8 cellular contexts compared by ENCODE assay signal in genomic region chr5:69188811-69189161, GRCh38. TPM values are rescaled to one million over a fixed set of nuclear protein-coding genes. Genes with fewer than 3 reads are reported as not detected.
DNase-seq lines count a peak whose midpoint lies in the region; TF ChIP-seq lines count a peak whose summit lies in the region.

No MANE protein-coding gene starts in this region.

- peak overlapping the region; percentile 97 for H3K27ac Mint-ChIP-seq in activated CD4-positive, alpha-beta T cell treated with anti-CD3 and anti-CD28 coated beads, Interleukin-2, amount 10 ng/mL, durations not matched to agents 24 days and 14 days
- H3K27ac Mint-ChIP-seq in activated naive CD8-positive, alpha-beta T cell: peak overlapping the region; percentile 77

- peak overlapping the region in 2 of 3 donors; percentile 75 to 98 for H3K4me3 ChIP-seq in thyroid gland (replicated peaks in 1 of 3)

- no peak for TF ChIP-seq CTCF in thyroid gland (IDR thresholded peaks at IDR 0.05)

- no peaks in the 10 kb centered on the region for H3K9me3 ChIP-seq in thyroid gland

- no peak for TF ChIP-seq POLR2A in thyroid gland (IDR thresholded peaks at IDR 0.05)

- intact Hi-C loops in activated CD4-positive, alpha-beta T cell treated with anti-CD3 and anti-CD28 coated beads, Interleukin-2, amount 10 ng/mL, durations not matched to agents 24 days and 14 days (cut with micrococcal nuclease): loop anchor here (1.0 kb wide), 6 partner anchors 21 to 181 kb away; partner anchors contain the start of genes AK6, CCDC125, CCNB1 and CDK7
- intact Hi-C loops in thyroid gland (cut with DNase I): no loop called here

- H3K27me3 ChIP-seq in layer of hippocampus (ENCODE audit: control insufficient read depth, insufficient read depth, low read length) (no peaks in the 10 kb centered on the region), thyroid gland (no peaks in the 10 kb centered on the region)

- H3K27ac ChIP-seq in layer of hippocampus (ENCODE audit: low read depth, low read length) (peak overlapping the region; percentile 16), thyroid gland (peak overlapping the region in 1 of 3 donors; percentile 65)

- no peaks in the 10 kb centered on the region for H3K36me3 ChIP-seq in thyroid gland

- WGBS in thyroid gland, 2 donors: 20% methylated on average over 8 of the region's 8 CpGs

- no peak for DNase-seq in activated CD4-positive, alpha-beta T cell treated with anti-CD3 and anti-CD28 coated beads, Interleukin-2, amount 10 ng/mL, durations not matched to agents 24 days and 14 days
- DNase-seq in activated CD4-positive, alpha-beta T cell treated with anti-CD3 and anti-CD28 coated beads for 48 hours: no peak
- DNase-seq in thyroid gland (no peak), NCI-H69 (lab: John Stamatoyannopoulos, UW) (no peak), cerebellar nuclear complex (lab: John Stamatoyannopoulos, UW) (no peak), HPDE6-E6E7 (ENCODE audit: extremely low spot score) (no peak)

- H3K36me3 Mint-ChIP-seq in activated CD4-positive, alpha-beta T cell treated with anti-CD3 and anti-CD28 coated beads, Interleukin-2, amount 10 ng/mL, durations not matched to agents 24 days and 14 days (ENCODE audit: low read depth): peaks cover 7% of the 10 kb centered on the region
- peaks cover 4% of the 10 kb centered on the region for H3K36me3 Mint-ChIP-seq in activated naive CD8-positive, alpha-beta T cell

- H3K9me3 Mint-ChIP-seq in activated CD4-positive, alpha-beta T cell treated with anti-CD3 and anti-CD28 coated beads, Interleukin-2, amount 10 ng/mL, durations not matched to agents 24 days and 14 days: no peaks in the 10 kb centered on the region
- H3K9me3 Mint-ChIP-seq in activated naive CD8-positive, alpha-beta T cell (ENCODE audit: low read depth): no peaks in the 10 kb centered on the region

- peak overlapping the region; percentile 95 for H3K4me3 Mint-ChIP-seq in activated CD4-positive, alpha-beta T cell treated with anti-CD3 and anti-CD28 coated beads, Interleukin-2, amount 10 ng/mL, durations not matched to agents 24 days and 14 days
- H3K4me3 Mint-ChIP-seq in activated naive CD8-positive, alpha-beta T cell: peak overlapping the region; percentile 96

- H3K27me3 Mint-ChIP-seq in activated CD4-positive, alpha-beta T cell treated with anti-CD3 and anti-CD28 coated beads, Interleukin-2, amount 10 ng/mL, durations not matched to agents 24 days and 14 days: no peaks in the 10 kb centered on the region
- no peaks in the 10 kb centered on the region for H3K27me3 Mint-ChIP-seq in activated naive CD8-positive, alpha-beta T cell

- H3K4me1 Mint-ChIP-seq in activated CD4-positive, alpha-beta T cell treated with anti-CD3 and anti-CD28 coated beads, Interleukin-2, amount 10 ng/mL, durations not matched to agents 24 days and 14 days: peaks cover 8% of the 10 kb centered on the region
- peaks cover 11% of the 10 kb centered on the region for H3K4me1 Mint-ChIP-seq in activated naive CD8-positive, alpha-beta T cell (ENCODE audit: low read depth)

- H3K4me1 ChIP-seq in thyroid gland: peaks cover 6 to 7% of the 10 kb centered on the region in 2 donors

RNA-seq across cellular contexts. Expression of gene CENPH, which starts 0.6 kb away (rescaled TPM):
- 40.7 and 42.4 TPM in 2 replicates for total RNA-seq in activated CD4-positive, alpha-beta T cell treated with anti-CD3 and anti-CD28 coated beads, Interleukin-2, amount 10 ng/mL, durations not matched to agents 24 days and 14 days
- total RNA-seq in thyroid gland: 1 to 10 TPM in 3 of 4 donors, under 1 TPM in 1; 0.88 to 3.4 (median 1.9) TPM

RNA-seq across cellular contexts. Expression of gene CCNB1, which starts 21.8 kb away (rescaled TPM):
- 117 and 122 TPM in 2 replicates for total RNA-seq in activated CD4-positive, alpha-beta T cell treated with anti-CD3 and anti-CD28 coated beads, Interleukin-2, amount 10 ng/mL, durations not matched to agents 24 days and 14 days
- total RNA-seq in thyroid gland: 10 to 100 TPM in 3 of 4 donors, 1 to 10 TPM in 1; 7.7 to 13.4 (median 10.9) TPM

RNA-seq across cellular contexts. Expression of gene CDK7, which starts 45.9 kb away (rescaled TPM):
- total RNA-seq in activated CD4-positive, alpha-beta T cell treated with anti-CD3 and anti-CD28 coated beads, Interleukin-2, amount 10 ng/mL, durations not matched to agents 24 days and 14 days: 45.6 and 54.2 TPM in 2 replicates
- total RNA-seq in thyroid gland: 10 to 100 TPM; 16.7 to 54.5 (median 24.1) TPM
